In the genomic region with DNA sequence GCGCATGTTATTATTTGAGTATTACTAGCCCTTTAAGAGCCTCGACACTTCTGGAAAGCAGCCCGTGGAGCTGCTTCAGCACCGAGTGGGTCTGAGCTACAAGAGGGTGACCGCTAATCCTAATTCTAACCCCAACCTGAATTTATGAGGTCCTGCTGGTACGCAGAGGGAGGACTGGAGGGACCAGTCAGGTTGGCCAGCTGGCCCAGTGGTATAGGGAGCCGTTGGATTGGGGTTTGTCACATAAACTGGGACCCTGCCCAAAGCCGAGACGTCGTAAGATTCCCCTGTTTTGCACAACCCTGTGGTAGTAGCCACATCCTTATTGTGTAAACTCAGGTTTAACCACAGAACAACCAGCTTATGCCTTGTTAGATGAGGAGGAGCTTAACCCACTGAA, we compare ENCODE assay signal across 12 cellular contexts.
DNase-seq lines count a peak whose midpoint lies in the region; ATAC-seq, FAIRE-seq and TF ChIP-seq lines count a peak whose summit lies in the region.
"Had no signal": no experiment of that assay in that cellular context is flagged by ENCODE, and none has a peak within 500 bp of the region (broad histone marks: within the 10 kb centered on the region; RNA-seq: fewer than 3 reads in every experiment).

No MANE protein-coding gene starts in this region.

- no peak overlapping the region for H2BK5ac ChIP-seq in neuronal stem cell (ENCODE audit: low read length)

- H3K4ac ChIP-seq in neuronal stem cell (ENCODE audit: low read length), result no peak overlapping the region

- DNase-seq in NCI-H1694 treated with DMSO at 0.1 percent for 48 hours (lab: John Stamatoyannopoulos, UW), result peak; percentile 21
- no peak for DNase-seq in NCI-H1694 (lab: John Stamatoyannopoulos, UW)
- DNase-seq in NB4 (ENCODE audit: low read depth), result peak; percentile 100
- DNase-seq in bronchial epithelial cell (ENCODE audit: low read depth), result peak; percentile 70
- no peak for DNase-seq in neuronal stem cell (ENCODE audit: low spot score)
- no peak for DNase-seq in foreskin melanocyte
- no peak for DNase-seq in activated naive CD4-positive, alpha-beta T cell treated with Interleukin-2 at 50 U/mL for 16 hours
- DNase-seq: stimulated activated CD8-positive, alpha-beta memory T cell treated with anti-CD3 and anti-CD28 coated beads, Interleukin-4, amount 100 ng/mL, for 48 hours had no signal

- no peak overlapping the region for H3K14ac ChIP-seq in neuronal stem cell (ENCODE audit: low read length)

- no peak overlapping the region for H2BK120ac ChIP-seq in neuronal stem cell (ENCODE audit: low read depth, low read length)

- H3K9ac ChIP-seq in neuronal stem cell (ENCODE audit: low read depth, low read length, poor library complexity), result no peak overlapping the region
- H3K9ac ChIP-seq: KMS-11 had no signal

- H3K18ac ChIP-seq in neuronal stem cell (ENCODE audit: low read length), result peak overlapping the region; percentile 81

- no CpG with 5 or more reads among the region's 10 CpGs for WGBS in neuronal stem cell (ENCODE audit: extremely low coverage in 2 of 2, insufficient read length in 2 of 2, insufficient replicate concordance in 1 of 2), 2 donors

- H3K79me1 ChIP-seq in neuronal stem cell (ENCODE audit: low read depth, low read length), result no peaks in the 10 kb centered on the region

- no peak overlapping the region for H3K23ac ChIP-seq in neuronal stem cell (ENCODE audit: low read depth, low read length, poor library complexity)

- H3K9me3 ChIP-seq in neuronal stem cell (replicated peaks in 1 of 2; ENCODE audit: control insufficient read depth in 2 of 2, insufficient read depth in 1 of 2, low read depth in 1 of 2, low read length in 2 of 2), result peaks cover 0 to 6% of the 10 kb centered on the region in 2 donors

- peak; percentile 64 for FAIRE-seq in bronchial epithelial cell (lab: Jason Lieb, UNC)
- FAIRE-seq: GM12891 had no signal

- no peaks in the 10 kb centered on the region for H3K27me3 ChIP-seq in bronchial epithelial cell (ENCODE audit: control insufficient read depth, insufficient read depth, low read length)
- H3K27me3 ChIP-seq in neuronal stem cell (ENCODE audit: control insufficient read depth in 3 of 3, insufficient read depth in 3 of 3, low read depth in 1 of 3, low read length in 3 of 3), result no peaks in the 10 kb centered on the region

- H3K4me1 ChIP-seq in neuronal stem cell (ENCODE audit: control insufficient read depth in 2 of 2, insufficient read depth in 1 of 2, low read depth in 1 of 2, low read length in 2 of 2), result peaks cover 0 to 1% of the 10 kb centered on the region in 2 donors

- H3K4me2 ChIP-seq in neuronal stem cell (ENCODE audit: insufficient read depth, low read length, poor library complexity, severe bottlenecking), result no peak overlapping the region
- H3K4me2 ChIP-seq: KMS-11 had no signal

- no peak overlapping the region for H4K91ac ChIP-seq in neuronal stem cell (ENCODE audit: low read depth, low read length, poor library complexity)

- H3K27ac ChIP-seq in neuronal stem cell (replicated peaks; ENCODE audit: low read length), result no peak overlapping the region
- H3K27ac ChIP-seq: 22Rv1, KMS-11 had no signal

- H3K36me3 ChIP-seq in bronchial epithelial cell (ENCODE audit: control insufficient read depth, insufficient read depth, low read length), result no peaks in the 10 kb centered on the region
- no peaks in the 10 kb centered on the region for H3K36me3 ChIP-seq in neuronal stem cell (replicated peaks in 1 of 2; ENCODE audit: control insufficient read depth in 2 of 2, insufficient read depth in 2 of 2, low read length in 2 of 2)

- H3K4me3 ChIP-seq in NB4 (ENCODE audit: low read depth, low read length) (peak overlapping the region; percentile 3), bronchial epithelial cell (ENCODE audit: low read depth, low read length) (no peak overlapping the region), neuronal stem cell (ENCODE audit: low read length in 2 of 2) (no peak overlapping the region)

- no peak overlapping the region for H2BK12ac ChIP-seq in neuronal stem cell (ENCODE audit: low read length)

- H4K8ac ChIP-seq in neuronal stem cell (ENCODE audit: low read depth, low read length), result no peak overlapping the region

- no peak overlapping the region for H2BK15ac ChIP-seq in neuronal stem cell (ENCODE audit: low read length)

- ATAC-seq in GM19351 (IDR thresholded peaks at IDR 0.05; ENCODE audit: unreplicated experiment), result no peak

- TF ChIP-seq POLR2A in NB4 (IDR thresholded peaks at IDR 0.05; ENCODE audit: extremely low read depth, insufficient read length), result no peak

- no peak for TF ChIP-seq CTCF in NB4 (IDR thresholded peaks at IDR 0.05; ENCODE audit: low read depth, low read length)
- TF ChIP-seq CTCF in bronchial epithelial cell (IDR thresholded peaks at IDR 0.05; ENCODE audit: insufficient read depth, low read length, severe bottlenecking), result no peak

- H2AFZ ChIP-seq in neuronal stem cell (ENCODE audit: low read length), result no peak overlapping the region

- no peak overlapping the region for H2AK5ac ChIP-seq in neuronal stem cell (ENCODE audit: low read depth, low read length)

Comparison
In these comparisons a context has a peak if more than half of its experiments do, and no peak if none do; other contexts are left out.
1. DNase-seq: peak in NCI-H1694 treated with DMSO at 0.1 percent for 48 hours (single experiment), NB4 (single experiment) and bronchial epithelial cell (single experiment); none in NCI-H1694 (single experiment), neuronal stem cell (single experiment), foreskin melanocyte (single experiment) and activated naive CD4-positive, alpha-beta T cell treated with Interleukin-2 at 50 U/mL for 16 hours (single experiment).